19 cellular contexts compared by ENCODE assay signal in the genomic region with DNA sequence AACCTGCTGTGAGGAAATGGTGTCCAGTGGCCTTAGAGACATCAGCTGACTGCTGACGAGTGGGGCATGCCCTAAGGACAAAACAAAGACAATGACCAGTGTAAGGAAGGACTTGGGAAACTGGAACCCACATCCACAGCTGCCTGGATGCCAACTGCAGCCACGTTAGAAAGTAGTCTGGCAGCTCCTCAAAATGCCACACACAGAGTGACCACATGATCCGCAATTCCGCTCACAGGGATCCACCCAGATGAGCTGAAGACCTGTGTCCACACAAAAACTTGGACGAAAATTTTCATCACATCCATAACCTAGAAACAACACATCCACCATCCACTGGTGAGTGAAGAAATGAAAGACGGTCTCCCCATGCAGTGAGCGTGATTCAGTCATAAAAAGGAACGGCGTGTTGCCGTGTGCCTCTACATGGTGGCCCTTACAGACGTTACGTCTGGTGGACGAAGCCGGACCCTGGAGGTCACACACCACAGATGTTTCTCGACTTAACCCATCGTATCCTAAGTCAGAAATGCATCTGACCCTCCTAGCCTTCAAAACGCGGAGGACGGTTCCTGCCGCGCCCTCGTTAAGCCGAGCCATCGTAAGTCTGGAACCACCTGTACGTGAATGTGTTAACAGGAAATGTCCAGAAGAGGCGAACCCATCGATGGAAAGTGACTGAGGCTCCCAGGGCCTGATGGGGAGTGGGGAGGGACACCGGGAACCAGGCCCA. TPM values are rescaled to one million over a fixed set of nuclear protein-coding genes. Genes with fewer than 3 reads are reported as not detected.
DNase-seq lines count a peak whose midpoint lies in the region; ATAC-seq and TF ChIP-seq lines count a peak whose summit lies in the region.
"Had no signal": no experiment of that assay in that cellular context is flagged by ENCODE, and none has a peak within 500 bp of the region (broad histone marks: within the 10 kb centered on the region; RNA-seq: fewer than 3 reads in every experiment).

No MANE protein-coding gene starts in this region.

- TF ChIP-seq CTCF in neural progenitor cell (IDR thresholded peaks at IDR 0.05) (no peak), CD14-positive monocyte (IDR thresholded peaks at IDR 0.05) (no peak)

- peaks cover 3% of the 10 kb centered on the region for H3K9me3 ChIP-seq in neural progenitor cell (ENCODE audit: low read depth)
- H3K9me3 ChIP-seq: A549, MG63 had no signal

- CTCF ChIA-PET in activated CD4-positive, alpha-beta memory T cell treated with anti-CD3 and anti-CD28 coated beads, Interleukin-2, amount 10 ng/mL, durations not matched to agents 7 days and 5 days (lab: Charles Lee), result no interaction called here
- CTCF ChIA-PET in activated CD4-positive, alpha-beta memory T cell treated with anti-CD3 and anti-CD28 coated beads for 36 hours (lab: Charles Lee), result no interaction called here

- peak; percentile 5 for DNase-seq in activated CD4-positive, alpha-beta memory T cell treated with anti-CD3 and anti-CD28 coated beads, Interleukin-2, amount 10 ng/mL, durations not matched to agents 7 days and 5 days
- no peak for DNase-seq in activated CD4-positive, alpha-beta memory T cell treated with anti-CD3 and anti-CD28 coated beads for 36 hours
- no peak for DNase-seq in effector memory CD8-positive, alpha-beta T cell
- DNase-seq in neural progenitor cell (ENCODE audit: low spot score) (no peak), CD14-positive monocyte (ENCODE audit: low spot score) (no peak)
- DNase-seq: COR-L47, DMS153, IMR-90, Karpas-422, MG63, NCI-H1092, NCI-H146, NCI-H2081, NCI-H510A, NCI-H774 had no signal

- no peaks in the 10 kb centered on the region for H3K27me3 Mint-ChIP-seq in activated CD4-positive, alpha-beta memory T cell treated with anti-CD3 and anti-CD28 coated beads, Interleukin-2, amount 10 ng/mL, durations not matched to agents 7 days and 5 days
- H3K27me3 Mint-ChIP-seq in activated CD4-positive, alpha-beta memory T cell treated with anti-CD3 and anti-CD28 coated beads for 36 hours, result no peaks in the 10 kb centered on the region
- H3K27me3 Mint-ChIP-seq in effector memory CD8-positive, alpha-beta T cell, result no peaks in the 10 kb centered on the region
- H3K27me3 Mint-ChIP-seq in neural progenitor cell (ENCODE audit: insufficient read depth, low read depth) (peaks cover 10% of the 10 kb centered on the region), CD14-positive monocyte (ENCODE audit: low read depth in 3 of 3) (peaks cover 0 to 5% (median 3%) of the 10 kb centered on the region in 3 donors)

- H3K4me3 Mint-ChIP-seq in activated CD4-positive, alpha-beta memory T cell treated with anti-CD3 and anti-CD28 coated beads, Interleukin-2, amount 10 ng/mL, durations not matched to agents 7 days and 5 days, result no peak overlapping the region
- H3K4me3 Mint-ChIP-seq in activated CD4-positive, alpha-beta memory T cell treated with anti-CD3 and anti-CD28 coated beads for 36 hours, result no peak overlapping the region
- no peak overlapping the region for H3K4me3 Mint-ChIP-seq in effector memory CD8-positive, alpha-beta T cell
- H3K4me3 Mint-ChIP-seq in neural progenitor cell (no peak overlapping the region), CD14-positive monocyte (no peak overlapping the region)

- intact Hi-C loops in activated CD4-positive, alpha-beta memory T cell treated with anti-CD3 and anti-CD28 coated beads for 36 hours (cut with micrococcal nuclease), result no loop called here
- intact Hi-C loops in CD14-positive monocyte (cut with micrococcal nuclease), result no loop called here

- H3K4me2 ChIP-seq in neural progenitor cell, result no peak overlapping the region
- H3K4me2 ChIP-seq: A549 had no signal

- no peak overlapping the region for H3K9ac ChIP-seq in neural progenitor cell

- H3K4me1 ChIP-seq in neural progenitor cell, result no peaks in the 10 kb centered on the region
- H3K4me1 ChIP-seq: A549 had no signal

- no peak overlapping the region for H3K4me3 ChIP-seq in neural progenitor cell
- H3K4me3 ChIP-seq: A549, MG63 had no signal

- H4K20me1 ChIP-seq in neural progenitor cell (ENCODE audit: low read depth), result no peaks in the 10 kb centered on the region

- H3K27ac Mint-ChIP-seq in activated CD4-positive, alpha-beta memory T cell treated with anti-CD3 and anti-CD28 coated beads, Interleukin-2, amount 10 ng/mL, durations not matched to agents 7 days and 5 days, result no peak overlapping the region
- no peak overlapping the region for H3K27ac Mint-ChIP-seq in activated CD4-positive, alpha-beta memory T cell treated with anti-CD3 and anti-CD28 coated beads for 36 hours
- peak overlapping the region; percentile 76 for H3K27ac Mint-ChIP-seq in effector memory CD8-positive, alpha-beta T cell
- H3K27ac Mint-ChIP-seq in neural progenitor cell, result peak overlapping the region; percentile 89
- peak overlapping the region in 1 of 7 donors; percentile 6 for H3K27ac Mint-ChIP-seq in CD14-positive monocyte

- H3K36me3 ChIP-seq in neural progenitor cell, result no peaks in the 10 kb centered on the region
- H3K36me3 ChIP-seq: MG63 had no signal

- H3K27ac ChIP-seq in neural progenitor cell, result no peak overlapping the region
- H3K27ac ChIP-seq: A549, C4-2B had no signal

- ATAC-seq in effector memory CD8-positive, alpha-beta T cell (replicated peaks), result no peak
- ATAC-seq in GM18511 (IDR thresholded peaks at IDR 0.05; ENCODE audit: unreplicated experiment) (no peak), GM21529 (IDR thresholded peaks at IDR 0.05; ENCODE audit: unreplicated experiment) (no peak)
- ATAC-seq: A549 had no signal

- POLR2A ChIA-PET in activated CD4-positive, alpha-beta memory T cell treated with anti-CD3 and anti-CD28 coated beads, Interleukin-2, amount 10 ng/mL, durations not matched to agents 7 days and 5 days (lab: Charles Lee), result interaction anchor here (0.8 kb wide), 1 partner anchor 14 kb away, joined by 3 read pairs; no protein-coding TSS in a partner anchor
- POLR2A ChIA-PET in activated CD4-positive, alpha-beta memory T cell treated with anti-CD3 and anti-CD28 coated beads for 36 hours (lab: Charles Lee), result no interaction called here

- peaks cover 35% of the 10 kb centered on the region for H3K36me3 Mint-ChIP-seq in activated CD4-positive, alpha-beta memory T cell treated with anti-CD3 and anti-CD28 coated beads, Interleukin-2, amount 10 ng/mL, durations not matched to agents 7 days and 5 days (ENCODE audit: low read depth)
- H3K36me3 Mint-ChIP-seq in activated CD4-positive, alpha-beta memory T cell treated with anti-CD3 and anti-CD28 coated beads for 36 hours, result peaks cover 4% of the 10 kb centered on the region
- H3K36me3 Mint-ChIP-seq in effector memory CD8-positive, alpha-beta T cell (ENCODE audit: insufficient read depth), result no peaks in the 10 kb centered on the region
- H3K36me3 Mint-ChIP-seq in neural progenitor cell, result peaks cover 4% of the 10 kb centered on the region
- no peaks in the 10 kb centered on the region for H3K36me3 Mint-ChIP-seq in CD14-positive monocyte

- peaks cover under 1% of the 10 kb centered on the region for H3K4me1 Mint-ChIP-seq in activated CD4-positive, alpha-beta memory T cell treated with anti-CD3 and anti-CD28 coated beads, Interleukin-2, amount 10 ng/mL, durations not matched to agents 7 days and 5 days
- H3K4me1 Mint-ChIP-seq in activated CD4-positive, alpha-beta memory T cell treated with anti-CD3 and anti-CD28 coated beads for 36 hours (ENCODE audit: low read depth), result no peaks in the 10 kb centered on the region
- H3K4me1 Mint-ChIP-seq in effector memory CD8-positive, alpha-beta T cell (ENCODE audit: low read depth in 2 of 2), result peaks cover 7 to 13% of the 10 kb centered on the region in 2 donors
- H3K4me1 Mint-ChIP-seq in neural progenitor cell, result no peaks in the 10 kb centered on the region
- H3K4me1 Mint-ChIP-seq in CD14-positive monocyte, result peaks cover 2% of the 10 kb centered on the region

- no peaks in the 10 kb centered on the region for H3K79me2 ChIP-seq in neural progenitor cell (ENCODE audit: low read depth)

- H3F3A ChIP-seq in neural progenitor cell (ENCODE audit: low read depth), result no peaks in the 10 kb centered on the region

- H3K27me3 ChIP-seq in neural progenitor cell, result no peaks in the 10 kb centered on the region
- H3K27me3 ChIP-seq: MG63 had no signal

- peaks cover 4% of the 10 kb centered on the region for H3K9me3 Mint-ChIP-seq in activated CD4-positive, alpha-beta memory T cell treated with anti-CD3 and anti-CD28 coated beads, Interleukin-2, amount 10 ng/mL, durations not matched to agents 7 days and 5 days
- peaks cover 7% of the 10 kb centered on the region for H3K9me3 Mint-ChIP-seq in activated CD4-positive, alpha-beta memory T cell treated with anti-CD3 and anti-CD28 coated beads for 36 hours
- no peaks in the 10 kb centered on the region for H3K9me3 Mint-ChIP-seq in effector memory CD8-positive, alpha-beta T cell
- H3K9me3 Mint-ChIP-seq in neural progenitor cell (peaks cover 12% of the 10 kb centered on the region), CD14-positive monocyte (peaks cover 4 to 20% (median 12%) of the 10 kb centered on the region in 7 donors)

- H2AFZ ChIP-seq in neural progenitor cell (replicated peaks), result no peak overlapping the region

RNA-seq across cellular contexts. Expression of a gene that starts 40.6 kb away (rescaled TPM):
- 10 to 100 TPM; 26.9 to 29.6 TPM for total RNA-seq in activated CD4-positive, alpha-beta memory T cell treated with anti-CD3 and anti-CD28 coated beads, Interleukin-2, amount 10 ng/mL, durations not matched to agents 7 days and 5 days
- 1 to 10 TPM; 3.6 to 4.9 TPM for total RNA-seq in activated CD4-positive, alpha-beta memory T cell treated with anti-CD3 and anti-CD28 coated beads for 36 hours
- 22.7 and 58.8 TPM in 2 replicates for total RNA-seq in neural progenitor cell (ENCODE audit: low replicate concordance)
- 10 to 100 TPM; 24.5 to 35.9 TPM for polyA plus RNA-seq in CD14-positive monocyte

Comparison
In these comparisons a context has a peak if more than half of its experiments do, and no peak if none do; other contexts are left out.
1. H3K27ac Mint-ChIP-seq: peak in effector memory CD8-positive, alpha-beta T cell (2 of 2) and neural progenitor cell (single experiment); none in activated CD4-positive, alpha-beta memory T cell treated with anti-CD3 and anti-CD28 coated beads, Interleukin-2, amount 10 ng/mL, durations not matched to agents 7 days and 5 days (single experiment) and activated CD4-positive, alpha-beta memory T cell treated with anti-CD3 and anti-CD28 coated beads for 36 hours (single experiment).